Comparison of ENCODE assay signal across 1 cellular context in the genomic region with DNA sequence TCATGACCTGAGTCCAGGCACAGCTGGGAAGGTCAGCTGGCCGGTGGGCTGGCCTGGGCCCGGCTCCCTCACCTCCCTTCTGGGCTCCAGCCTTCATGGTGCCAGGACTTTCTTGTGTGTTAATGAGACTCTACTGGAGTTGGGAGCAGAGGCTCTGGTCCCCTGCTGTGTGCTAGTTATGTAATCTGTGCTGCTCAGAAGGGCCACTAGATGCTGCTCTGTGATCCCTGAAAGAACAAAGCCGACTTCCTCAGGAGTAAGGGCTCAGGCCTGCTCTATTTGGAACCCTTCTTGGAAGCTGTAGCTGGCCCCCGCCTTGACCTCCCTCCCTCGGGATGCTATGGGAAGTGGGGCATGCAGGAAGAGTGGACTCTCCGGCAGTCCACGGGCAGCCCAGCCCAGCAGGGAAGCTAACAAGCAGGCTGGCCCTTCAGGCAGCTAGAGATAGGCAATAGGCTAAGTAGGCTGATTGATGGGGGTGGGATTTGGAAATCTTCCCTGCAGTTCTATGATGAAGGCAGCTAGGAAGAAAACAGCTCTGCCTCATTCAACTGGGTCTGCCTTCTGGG.
TF ChIP-seq lines count a peak whose summit lies in the region.

No MANE protein-coding gene starts in this region.

TF ChIP-seq in H1, 55 proteins besides CTCF, POLR2A, EP300 and RAD21:
- TF ChIP-seq GTF2F1 (IDR thresholded peaks at IDR 0.05; ENCODE audit: borderline replicate concordance, low read depth, low read length) (no peak), TAF7 (optimal IDR thresholded peaks at IDR 0.05; ENCODE audit: borderline replicate concordance, low read depth, low read length) (peak; percentile 46), SP1 (IDR thresholded peaks at IDR 0.05; ENCODE audit: low read depth, low read length) (no peak), HDAC6 (IDR thresholded peaks at IDR 0.05; ENCODE audit: low read depth, low read length) (no peak), TBP (IDR thresholded peaks at IDR 0.05; ENCODE audit: low read depth, low read length) (0 out of 2 replicates have a peak, but pooled peaks have one; percentile 5), CEBPB (IDR thresholded peaks at IDR 0.05; ENCODE audit: low read depth, low read length) (peak; percentile 86), CHD2 (IDR thresholded peaks at IDR 0.05; ENCODE audit: low read length) (no peak), EGR1 (IDR thresholded peaks at IDR 0.05; ENCODE audit: borderline replicate concordance, low read depth, low read length) (no peak), HDAC2 (IDR thresholded peaks at IDR 0.05; ENCODE audit: borderline replicate concordance in 1 of 2, low read depth in 2 of 2, low read length in 2 of 2) (0 out of 4 replicates have a peak, but pooled peaks of 1 of the 2 experiments have one; percentile 29)
- TF ChIP-seq, protein P1, sequence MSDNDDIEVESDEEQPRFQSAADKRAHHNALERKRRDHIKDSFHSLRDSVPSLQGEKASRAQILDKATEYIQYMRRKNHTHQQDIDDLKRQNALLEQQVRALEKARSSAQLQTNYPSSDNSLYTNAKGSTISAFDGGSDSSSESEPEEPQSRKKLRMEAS (IDR thresholded peaks at IDR 0.05): no peak
TF ChIP-seq in H1: peak in this region for 4.
